In genomic region chr16:5097066-5097469, GRCh38 we compare ENCODE assay signal across 8 cellular contexts. TPM values are rescaled to one million over a fixed set of nuclear protein-coding genes. Genes with fewer than 3 reads are reported as not detected.
A peak's percentile ranks its signal among the peaks of the same experiment; 100 is the strongest.
DNase-seq lines count a peak whose midpoint lies in the region; ATAC-seq and TF ChIP-seq lines count a peak whose summit lies in the region.
"Not testable (repeated sequence)": the region's sequence is repeated elsewhere in the genome, so short reads cannot be mapped to it uniquely, and the experiment has no call there.

No MANE protein-coding gene starts in this region.

- ATAC-seq in right cardiac atrium, result not testable (repeated sequence)

- not testable (repeated sequence) for TF ChIP-seq CTCF in C4-2B (conservative IDR thresholded peaks at IDR 0.05); RWPE1 (conservative IDR thresholded peaks at IDR 0.05; ENCODE audit: low read depth); nephron (IDR thresholded peaks at IDR 0.05; ENCODE audit: unreplicated experiment in 3 of 3)

- not testable (repeated sequence) for H3K27me3 ChIP-seq in right cardiac atrium (ENCODE audit: control insufficient read depth, insufficient read depth)

- H3K4me3 Mint-ChIP-seq in IgD-negative memory B cell, result peak overlapping the region; percentile 87 to 95 (median 94)
- H3K4me3 Mint-ChIP-seq in nephron, result peak overlapping the region; percentile 88 to 92 (median 92)

- H3K4me1 Mint-ChIP-seq in IgD-negative memory B cell (peaks cover 5 to 11% (median 6%) of the 10 kb centered on the region in 3 donors), nephron (peaks cover 11% of the 10 kb centered on the region)

- intact Hi-C loops in right cardiac atrium (cut with DNase I), result not testable (repeated sequence)

- H3K27ac ChIP-seq in C4-2B (peak overlapping the region; percentile 69), RWPE1 (peak overlapping the region; percentile 68), right cardiac atrium (ENCODE audit: low read length) (peak overlapping the region; percentile 6)

- H3K36me3 Mint-ChIP-seq in IgD-negative memory B cell; nephron (ENCODE audit: low read depth): not testable (repeated sequence)

- not testable (repeated sequence) for DNase-seq in RWPE1 (ENCODE audit: low spot score); right cardiac atrium
- DNase-seq in activated CD8-positive, alpha-beta memory T cell treated with anti-CD3 and anti-CD28 coated beads, Interleukin-2, amount 50 U/mL, for 48 hours, result peak; percentile 69
- peak; percentile 44 for DNase-seq in central memory CD4-positive, alpha-beta T cell
- peak; percentile 19 for DNase-seq in stimulated activated CD8-positive, alpha-beta memory T cell treated with anti-CD3 and anti-CD28 coated beads, Interleukin-12 subunit alpha, Interleukin-12 subunit beta, amount 100 ng/mL, for 4 hours (ENCODE audit: low read depth)

- CTCF ChIA-PET in RWPE1 (lab: Yijun Ruan, JAX), result not testable (repeated sequence)

- H3K9me3 ChIP-seq in right cardiac atrium (ENCODE audit: control insufficient read depth, low read length), result not testable (repeated sequence)

- H3K4me1 ChIP-seq in right cardiac atrium (ENCODE audit: control insufficient read depth, insufficient read depth, low read length), result not testable (repeated sequence)

- H3K27ac Mint-ChIP-seq in IgD-negative memory B cell (peak overlapping the region; percentile 84 to 92 (median 85)), nephron (peak overlapping the region; percentile 43 to 60 (median 45))

- WGBS in right cardiac atrium, result under 1% methylated on average over 23 of the region's 23 CpGs

- not testable (repeated sequence) for H3K27me3 Mint-ChIP-seq in IgD-negative memory B cell; nephron (ENCODE audit: low read depth)

- H3K4me3 ChIP-seq in right cardiac atrium (ENCODE audit: low read length), result peak overlapping the region; percentile 35

- POLR2A ChIA-PET in RWPE1 (lab: Yijun Ruan, JAX; ENCODE audit: low non-redundant PET), result not testable (repeated sequence)

- not testable (repeated sequence) for H3K9me3 Mint-ChIP-seq in IgD-negative memory B cell, nephron

RNA-seq across cellular contexts. Expression of gene EEF2KMT, which starts 0.5 kb away (rescaled TPM):
- 18.2 TPM for polyA plus RNA-seq in IgD-negative memory B cell
- total RNA-seq in right cardiac atrium, result 1 to 10 TPM; 4.6 to 6.9 (median 5.6) TPM
- 4.4 TPM for polyA plus RNA-seq in right cardiac atrium

RNA-seq across cellular contexts. Expression of gene ALG1, which starts 25.4 kb away (rescaled TPM):
- 24.5 TPM for polyA plus RNA-seq in IgD-negative memory B cell
- 10 to 100 TPM in 2 of 4 donors, 1 to 10 TPM in 2; 9.3 to 11.4 (median 10.1) TPM for total RNA-seq in right cardiac atrium
- polyA plus RNA-seq in right cardiac atrium, result 8.0 TPM

RNA-seq across cellular contexts. Expression of gene C16orf89, which starts 31.3 kb away (rescaled TPM):
- polyA plus RNA-seq in IgD-negative memory B cell, result not detected
- total RNA-seq in right cardiac atrium, result 1 to 10 TPM; 3.2 to 9.7 (median 6.8) TPM
- polyA plus RNA-seq in right cardiac atrium, result 10.9 TPM

Comparison
In these comparisons a context has a peak if more than half of its experiments do, and no peak if none do; other contexts are left out.
1. H3K27ac ChIP-seq: peak in every context shown above with its lines; median percentile 69 in C4-2B; 68 in RWPE1; 6 in right cardiac atrium.
2. RNA of gene C16orf89, which starts 31.3 kb away (polyA plus RNA-seq): 10.9 TPM in right cardiac atrium (single experiment); not detected in IgD-negative memory B cell (single experiment); every median in the first group is over 10 times any median in the second.